Comparison of ENCODE assay signal across 19 cellular contexts in genomic region chr4:28744066-28744465, GRCh38.
"Had no signal": no experiment of that assay in that cellular context is flagged by ENCODE, and none has a peak within 500 bp of the region (broad histone marks: within the 10 kb centered on the region; RNA-seq: fewer than 3 reads in every experiment).

No MANE protein-coding gene starts in this region.

- H3K4me3 ChIP-seq: adrenal gland, coronary artery, gastrocnemius medialis, spleen, thyroid gland, upper lobe of right lung had no signal

- H3K27me3 ChIP-seq: adrenal gland, gastrocnemius medialis, spleen, thyroid gland, upper lobe of right lung had no signal

- H3K27ac ChIP-seq: adrenal gland, coronary artery, gastrocnemius medialis, spleen, thyroid gland, upper lobe of right lung, WERI-Rb-1 had no signal

- ATAC-seq: activated CD8-positive, alpha-beta T cell treated with anti-CD3 and anti-CD28 coated beads, Interleukin-2, amount 10 ng/mL, durations not matched to agents 7 days and 5 days; activated naive CD4-positive, alpha-beta T cell treated with anti-CD3 and anti-CD28 coated beads, Interleukin-2, amount 50 U/mL, for 72 hours; gastrocnemius medialis; left cardiac atrium; natural killer cell treated with Interleukin-12 subunit alpha and Interleukin-12 subunit beta and Interleukin-15 and Interleukin-18, amount 100 ng/mL, for 72 hours; stimulated activated naive CD8-positive, alpha-beta T cell treated with anti-CD3 and anti-CD28 coated beads, Interleukin-15, Interleukin-2, amounts not matched to agents 100 U/mL and 50 U/mL, for 24 hours; upper lobe of right lung had no signal

- H3K4me1 ChIP-seq: adrenal gland, gastrocnemius medialis, spleen, thyroid gland, upper lobe of right lung had no signal

- H3K9me3 ChIP-seq: adrenal gland, gastrocnemius medialis, spleen, thyroid gland had no signal

- DNase-seq: activated CD4-positive, alpha-beta T cell treated with anti-CD3 and anti-CD28 coated beads, Interleukin-2, amount 10 ng/mL, durations not matched to agents 7 days and 5 days; activated CD4-positive, CD25-positive, alpha-beta regulatory T cell treated with anti-CD3 and anti-CD28 coated beads, Interleukin-2, amount 50 U/mL, for 72 hours; activated CD8-positive, alpha-beta T cell treated with anti-CD3 and anti-CD28 coated beads, Interleukin-2, amount 10 ng/mL, durations not matched to agents 7 days and 5 days; activated gamma-delta T cell treated with Interleukin-2 at 50 U/mL for 16 hours; adrenal gland; gastrocnemius medialis; head of caudate nucleus; islet precursor cell; left cardiac atrium; spleen; stimulated activated CD4-positive, alpha-beta T cell treated with anti-CD3 and anti-CD28 coated beads, Interleukin-4, amount 100 ng/mL, for 24 hours; stimulated activated naive CD8-positive, alpha-beta T cell treated with anti-CD3 and anti-CD28 coated beads, Interleukin-15, Interleukin-2, amounts not matched to agents 100 U/mL and 50 U/mL, for 24 hours; T-helper 1 cell; thyroid gland; upper lobe of right lung; WERI-Rb-1 had no signal

- H3K36me3 ChIP-seq: adrenal gland, gastrocnemius medialis, spleen, thyroid gland, upper lobe of right lung, WERI-Rb-1 had no signal
